ENCODE assay signal across 14 cellular contexts in genomic region chr3:112090899-112091586, GRCh38. TPM values are rescaled to one million over a fixed set of nuclear protein-coding genes. Genes with fewer than 3 reads are reported as not detected.
DNase-seq lines count a peak whose midpoint lies in the region; ATAC-seq, FAIRE-seq and TF ChIP-seq lines count a peak whose summit lies in the region.
"Had no signal": no experiment of that assay in that cellular context is flagged by ENCODE, and none has a peak within 500 bp of the region (broad histone marks: within the 10 kb centered on the region; RNA-seq: fewer than 3 reads in every experiment).

No MANE protein-coding gene starts in this region.

- no peaks in the 10 kb centered on the region for H4K20me1 ChIP-seq in KMS-11 (ENCODE audit: insufficient read depth)
- peaks cover 23% of the 10 kb centered on the region for H4K20me1 ChIP-seq in astrocyte (ENCODE audit: insufficient read depth, low read length)

- no TSS peak for BruUV-seq in A673 (replicated peaks; lab: Mats Ljungman, UMichigan)

- TF ChIP-seq CTCF in KMS-11 (conservative IDR thresholded peaks at IDR 0.05; ENCODE audit: low read depth, low read length) (no peak), astrocyte (IDR thresholded peaks at IDR 0.05; ENCODE audit: insufficient read depth, low read depth, low read length) (no peak), progenitor cell of endocrine pancreas (IDR thresholded peaks at IDR 0.05; ENCODE audit: unreplicated experiment) (no peak), A673 (conservative IDR thresholded peaks at IDR 0.05; ENCODE audit: low read depth, low read length) (no peak)

- H3K4me1 ChIP-seq in KMS-11 (ENCODE audit: low read depth, poor library complexity, severe bottlenecking) (peaks cover 64% of the 10 kb centered on the region), astrocyte (ENCODE audit: insufficient read depth, low read length) (peaks cover 26% of the 10 kb centered on the region), A673 (ENCODE audit: insufficient read depth, low read length, poor library complexity, severe bottlenecking) (peaks cover 10% of the 10 kb centered on the region)

- POLR2A ChIA-PET in A673 (lab: Charles Lee; ENCODE audit: low non-redundant PET): no interaction called here

- DNase-seq in NCI-H748 (lab: John Stamatoyannopoulos, UW; ENCODE audit: unreplicated experiment): peak; percentile 28
- DNase-seq in NCI-H748 treated with DMSO at 0.1 percent for 48 hours (lab: John Stamatoyannopoulos, UW): no peak
- no peak for DNase-seq in astrocyte (ENCODE audit: low read depth)
- DNase-seq in progenitor cell of endocrine pancreas (ENCODE audit: low spot score, unreplicated experiment): no peak
- DNase-seq in A673 (ENCODE audit: low spot score): no peak
- DNase-seq in NK-92 (lab: John Stamatoyannopoulos, UW; ENCODE audit: unreplicated experiment): no peak
- DNase-seq: activated CD4-positive, alpha-beta T cell treated with anti-CD3 and anti-CD28 coated beads for 48 hours; activated gamma-delta T cell treated with Interleukin-2 at 50 U/mL for 16 hours had no signal

- FAIRE-seq in astrocyte (lab: Jason Lieb, UNC): no peak
- FAIRE-seq: endometrium had no signal

- H3K9me3 Mint-ChIP-seq in astrocyte (ENCODE audit: unreplicated experiment): no peaks in the 10 kb centered on the region
- no peaks in the 10 kb centered on the region for H3K9me3 Mint-ChIP-seq in progenitor cell of endocrine pancreas (ENCODE audit: low read depth)

- intact Hi-C loops in A673 (cut with micrococcal nuclease; ENCODE audit: unreplicated experiment): no loop called here

- H3K9ac ChIP-seq in KMS-11 (peak overlapping the region; percentile 13; the same call in 1 of the 2 replicates), astrocyte (ENCODE audit: low read length) (no peak overlapping the region)

- H3K9me3 ChIP-seq in astrocyte (ENCODE audit: insufficient read depth, low read depth, low read length) (no peaks in the 10 kb centered on the region), A673 (ENCODE audit: low read depth, low read length, poor library complexity, severe bottlenecking) (no peaks in the 10 kb centered on the region)

- H3K27me3 Mint-ChIP-seq in astrocyte (ENCODE audit: low read depth, unreplicated experiment): no peaks in the 10 kb centered on the region
- H3K27me3 Mint-ChIP-seq in progenitor cell of endocrine pancreas: no peaks in the 10 kb centered on the region

- peak overlapping the region; percentile 80 for H3K27ac ChIP-seq in KMS-11
- H3K27ac ChIP-seq in astrocyte (ENCODE audit: low read depth, low read length): no peak overlapping the region
- no peak overlapping the region for H3K27ac ChIP-seq in A673 (ENCODE audit: low read depth, low read length, poor library complexity, severe bottlenecking)

- H3K79me2 ChIP-seq in KMS-11 (ENCODE audit: insufficient read depth, low read depth) (no peaks in the 10 kb centered on the region), astrocyte (ENCODE audit: insufficient read depth, low read length) (peaks cover 80% of the 10 kb centered on the region)

- H3K27me3 ChIP-seq in KMS-11 (ENCODE audit: insufficient read depth, low read depth) (no peaks in the 10 kb centered on the region), astrocyte (ENCODE audit: insufficient read depth, low read length) (no peaks in the 10 kb centered on the region), A673 (replicated peaks; ENCODE audit: insufficient read depth, low read depth, low read length, poor library complexity) (no peaks in the 10 kb centered on the region)

- H3K27ac Mint-ChIP-seq in astrocyte (ENCODE audit: unreplicated experiment) (no peak overlapping the region), progenitor cell of endocrine pancreas (peak overlapping the region; percentile 73)

- H3K36me3 ChIP-seq in KMS-11 (ENCODE audit: insufficient read depth) (no peaks in the 10 kb centered on the region), astrocyte (ENCODE audit: insufficient read depth, low read length) (peaks cover under 1% of the 10 kb centered on the region), A673 (ENCODE audit: insufficient read depth, low read length, poor library complexity, severe bottlenecking) (no peaks in the 10 kb centered on the region)

- H3K4me3 Mint-ChIP-seq in astrocyte (ENCODE audit: unreplicated experiment): peak overlapping the region; percentile 3
- H3K4me3 Mint-ChIP-seq in progenitor cell of endocrine pancreas (ENCODE audit: low read depth): peak overlapping the region; percentile 25

- H2AFZ ChIP-seq in KMS-11 (ENCODE audit: low read depth) (0 out of 2 replicates have a peak overlapping the region, but pooled peaks have one; percentile 23), astrocyte (ENCODE audit: low read depth, low read length) (no peak overlapping the region)

- H3K4me2 ChIP-seq in KMS-11 (peak overlapping the region; percentile 86), astrocyte (ENCODE audit: low read length) (no peak overlapping the region)

- H3K4me3 ChIP-seq in KMS-11 (IDR thresholded peaks at IDR 0.05; ENCODE audit: insufficient read depth, low read depth, low read length) (peak overlapping the region; percentile 12), astrocyte (ENCODE audit: insufficient read depth, low read depth, low read length) (no peak overlapping the region), A673 (ENCODE audit: low read depth, low read length, poor library complexity, severe bottlenecking) (no peak overlapping the region)

- no peak for ATAC-seq in GM18517 (IDR thresholded peaks at IDR 0.05; ENCODE audit: unreplicated experiment)

- CTCF ChIA-PET in A673 (lab: Charles Lee): no interaction called here

- H3K36me3 Mint-ChIP-seq in astrocyte (ENCODE audit: low read depth, unreplicated experiment): peaks cover 18% of the 10 kb centered on the region
- peaks cover 5% of the 10 kb centered on the region for H3K36me3 Mint-ChIP-seq in progenitor cell of endocrine pancreas (ENCODE audit: insufficient read depth)

- H3K4me1 Mint-ChIP-seq in astrocyte (ENCODE audit: low read depth, unreplicated experiment): peaks cover 50% of the 10 kb centered on the region
- H3K4me1 Mint-ChIP-seq in progenitor cell of endocrine pancreas (ENCODE audit: low read depth): peaks cover 57% of the 10 kb centered on the region

RNA-seq across cellular contexts. Expression of gene C3orf52, which starts 4.9 kb away (rescaled TPM):
- total RNA-seq in astrocyte (21.3 and 21.9 TPM in 2 replicates), progenitor cell of endocrine pancreas (20.6 and 23.7 TPM in 2 replicates), A673 (2021) (0.73 and 1.0 TPM in 2 replicates)

RNA-seq across cellular contexts. Expression of gene GCSAM, which starts 42.0 kb away (rescaled TPM):
- not detected in 2 replicates for total RNA-seq in astrocyte
- total RNA-seq in progenitor cell of endocrine pancreas: not detected in 2 replicates
- total RNA-seq in A673 (2021): not detected in 2 replicates
- total RNA-seq: cardiac septum, glomerular endothelial cell had no signal

RNA-seq across cellular contexts. Expression of gene TMPRSS7, which starts 56.5 kb away (rescaled TPM):
- total RNA-seq in astrocyte: not detected in 2 replicates
- total RNA-seq in progenitor cell of endocrine pancreas: not detected in 2 replicates
- not detected in 2 replicates for total RNA-seq in A673 (2021)
- total RNA-seq: cardiac septum; glomerular endothelial cell; T-helper 1 cell treated with Interleukin-12 subunit alpha and Interleukin-12 subunit beta and Interleukin-4 antibody, amounts not matched to agents 30 ng/mL and 1 ng/mL, for 36 hours had no signal

Comparison
In these comparisons a context has a peak if more than half of its experiments do, and no peak if none do; other contexts are left out.
1. RNA of gene C3orf52, which starts 4.9 kb away (total RNA-seq): 21.3 to 21.9 TPM in astrocyte and 20.6 to 23.7 TPM in progenitor cell of endocrine pancreas; 0.73 to 1.0 TPM in A673; every median in the first group is over 10 times any median in the second.